In the genomic region with DNA sequence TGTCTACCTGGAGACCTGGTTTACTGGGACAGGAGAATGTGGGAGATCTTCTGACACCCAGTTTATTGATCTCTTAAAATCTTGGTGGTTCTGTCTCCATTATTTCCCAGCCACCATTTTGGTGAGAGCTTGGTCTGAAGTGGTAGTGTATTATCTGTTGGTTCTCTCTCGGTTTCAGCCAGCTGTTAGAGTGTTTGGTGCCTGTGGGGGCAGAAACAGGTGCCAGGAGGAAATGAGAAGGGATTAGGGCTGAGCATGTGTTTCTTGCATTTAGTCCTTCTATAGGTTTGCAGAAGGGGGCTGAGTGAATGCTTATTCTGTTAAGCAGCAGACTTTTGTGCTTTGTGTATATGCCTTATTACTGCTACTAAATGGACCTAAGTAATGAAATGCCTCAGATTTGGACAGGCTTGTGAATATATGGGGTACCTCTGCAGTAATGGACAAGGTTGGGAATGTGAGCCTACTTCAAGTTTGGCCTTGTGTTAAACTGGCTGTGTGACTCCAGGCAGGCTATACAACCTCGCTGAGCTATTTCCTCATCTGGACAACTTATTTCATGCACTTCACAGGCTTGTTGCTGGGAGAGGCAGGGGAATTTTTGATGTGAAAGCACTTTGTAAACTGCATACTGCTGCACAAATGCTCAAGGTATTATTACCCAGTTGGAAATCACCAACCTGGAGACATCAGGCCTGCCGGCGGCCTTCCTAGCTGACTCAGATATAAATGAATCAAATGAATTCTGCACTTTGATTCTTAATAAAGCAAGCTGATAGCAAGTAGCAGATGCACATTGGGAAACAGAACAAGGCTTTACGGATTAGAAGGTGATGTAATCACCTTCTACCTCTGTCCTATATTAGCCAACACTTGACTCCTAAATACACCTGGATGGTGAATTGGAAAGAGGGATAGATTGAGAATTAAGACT, we compare ENCODE assay signal across 10 cellular contexts. TPM values are rescaled to one million over a fixed set of nuclear protein-coding genes. Genes with fewer than 3 reads are reported as not detected.
DNase-seq lines count a peak whose midpoint lies in the region; ATAC-seq and TF ChIP-seq lines count a peak whose summit lies in the region.
"Had no signal": no experiment of that assay in that cellular context is flagged by ENCODE, and none has a peak within 500 bp of the region (broad histone marks: within the 10 kb centered on the region; RNA-seq: fewer than 3 reads in every experiment).

No MANE protein-coding gene starts in this region.

- H3K36me3 Mint-ChIP-seq in T-cell = peaks cover 9% of the 10 kb centered on the region

- POLR2A ChIA-PET in T-cell (lab: Charles Lee) = interaction anchor here (0.7 to 1.0 kb wide), 3 partner anchors 19 to 1031 kb away, joined by 5 to 16 read pairs (median 9); no protein-coding TSS in a partner anchor

- DNase-seq in DMS 273 (lab: John Stamatoyannopoulos, UW; ENCODE audit: unreplicated experiment) (peak; percentile 73), DMS 273 treated with DMSO at 0.1 percent for 48 hours (lab: John Stamatoyannopoulos, UW) (no peak), T-cell (no peak), NCI-H748 treated with DMSO at 0.1 percent for 48 hours (lab: John Stamatoyannopoulos, UW) (no peak), HuH-7 (ENCODE audit: low spot score) (no peak), coronary artery (ENCODE audit: low spot score) (no peak)
- DNase-seq: retina had no signal

- H3K27me3 Mint-ChIP-seq in T-cell = no peaks in the 10 kb centered on the region

- peak overlapping the region; percentile 67 to 81 for H3K27ac Mint-ChIP-seq in T-cell

- H3K4me3 Mint-ChIP-seq in T-cell = peak overlapping the region in 1 of 3 donors; percentile 25

- H3K4me3 ChIP-seq in neutrophil (ENCODE audit: low read depth in 1 of 2, low read length in 1 of 2) = no peak overlapping the region
- no peak overlapping the region for H3K4me3 ChIP-seq in coronary artery

- no peaks in the 10 kb centered on the region for H3K9me3 ChIP-seq in neutrophil

- H3K36me3 ChIP-seq in neutrophil = peaks cover 5% of the 10 kb centered on the region

- H3K27ac ChIP-seq in neutrophil (peak overlapping the region; percentile 41), coronary artery (no peak overlapping the region)
- H3K27ac ChIP-seq: 22Rv1 had no signal

- no peaks in the 10 kb centered on the region for H3K9me3 Mint-ChIP-seq in T-cell

- CTCF ChIA-PET in T-cell (lab: Charles Lee) = no interaction called here

- no peak for TF ChIP-seq CTCF in neutrophil (IDR thresholded peaks at IDR 0.05)
- no peak for TF ChIP-seq CTCF in coronary artery (IDR thresholded peaks at IDR 0.05)

- H3K27me3 ChIP-seq in neutrophil = no peaks in the 10 kb centered on the region

- H3K4me1 Mint-ChIP-seq in T-cell = peaks cover 98 to 100% (median 99%) of the 10 kb centered on the region in 3 donors

- peak; percentile 49 for ATAC-seq in HG02885 (IDR thresholded peaks at IDR 0.05; ENCODE audit: poor library complexity, unreplicated experiment)
- ATAC-seq in T-cell (replicated peaks in 1 of 4) = peak in 1 of 4 experiments; percentile 23

- peaks cover 47 to 76% of the 10 kb centered on the region in 2 experiments for H3K4me1 ChIP-seq in neutrophil (ENCODE audit: control insufficient read depth in 1 of 2, insufficient read depth in 1 of 2, low read depth in 1 of 2, low read length in 1 of 2)

RNA-seq across cellular contexts. Expression of gene JARID2, which starts 9.9 kb away (rescaled TPM):
- total RNA-seq in T-cell = 10 to 100 TPM; 19.8 to 27.9 (median 21.6) TPM
